ENCODE assay signal across 8 cellular contexts in genomic region chr3:72738752-72739520, GRCh38.
DNase-seq lines count a peak whose midpoint lies in the region; ATAC-seq and TF ChIP-seq lines count a peak whose summit lies in the region.

No MANE protein-coding gene starts in this region.

- peak overlapping the region; percentile 71 for H3K4me3 ChIP-seq in CD8-positive, alpha-beta memory T cell (ENCODE audit: low read length)
- H3K4me3 ChIP-seq in OCI-LY7 (ENCODE audit: low read depth, low read length, poor library complexity, severe bottlenecking) (peak overlapping the region; percentile 48), fibroblast of villous mesenchyme (ENCODE audit: low read depth, low read length) (peak overlapping the region; percentile 71), subcutaneous abdominal adipose tissue (ENCODE audit: low read depth in 1 of 5, low read length in 5 of 5) (peak overlapping the region in 4 of 5 donors; percentile 57 to 62 (median 58))

- H3K4me3 Mint-ChIP-seq in CD8-positive, alpha-beta memory T cell: peak overlapping the region; percentile 84 to 92 (median 88)

- CTCF ChIA-PET in CD8-positive, alpha-beta memory T cell (lab: Charles Lee): interaction anchor here (0.9 to 2.8 kb wide), 8 partner anchors 10 to 84 kb away, joined by 3 to 10 read pairs (median 4); no protein-coding TSS in a partner anchor
- CTCF ChIA-PET in OCI-LY7 (lab: Charles Lee; ENCODE audit: unreplicated experiment): interaction anchor here (0.6 kb wide), 2 partner anchors 79 to 771 kb away, joined by 3 to 4 read pairs; no protein-coding TSS in a partner anchor

- H2AFZ ChIP-seq in OCI-LY7 (ENCODE audit: low read length): peak overlapping the region; percentile 59; the same call in 1 of the 2 replicates

- POLR2A ChIA-PET in CD8-positive, alpha-beta memory T cell (lab: Charles Lee): interaction anchor here (0.6 to 1.1 kb wide), 2 partner anchors 10 to 16 kb away, joined by 3 to 4 read pairs; no protein-coding TSS in a partner anchor
- POLR2A ChIA-PET in OCI-LY7 (lab: Charles Lee): interaction anchor here (0.6 kb wide), 1 partner anchor 70 kb away, joined by 3 read pairs; no protein-coding TSS in a partner anchor

- H3K36me3 ChIP-seq in CD8-positive, alpha-beta memory T cell (ENCODE audit: insufficient read depth, low read length): no peaks in the 10 kb centered on the region
- H3K36me3 ChIP-seq in OCI-LY7 (ENCODE audit: insufficient read depth, low read length) (no peaks in the 10 kb centered on the region), subcutaneous abdominal adipose tissue (ENCODE audit: control insufficient read depth in 5 of 5, insufficient read depth in 5 of 5, low read length in 5 of 5) (no peaks in the 10 kb centered on the region)

- H3K27me3 ChIP-seq in CD8-positive, alpha-beta memory T cell (ENCODE audit: insufficient read depth, low read length, poor library complexity, severe bottlenecking): no peaks in the 10 kb centered on the region
- H3K27me3 ChIP-seq in subcutaneous abdominal adipose tissue (ENCODE audit: control insufficient read depth in 5 of 5, insufficient read depth in 4 of 5, low read length in 5 of 5): peaks cover 0 to 25% (median 10%) of the 10 kb centered on the region in 5 donors

- H3K4me2 ChIP-seq in OCI-LY7 (ENCODE audit: low read length): peak overlapping the region; percentile 74

- peak overlapping the region in 2 of 5 donors; percentile 7 to 52 for H3K9ac ChIP-seq in subcutaneous abdominal adipose tissue (ENCODE audit: low read length in 5 of 5)

- TF ChIP-seq CTCF in OCI-LY7 (conservative IDR thresholded peaks at IDR 0.05; ENCODE audit: low read length) (no peak), fibroblast of villous mesenchyme (IDR thresholded peaks at IDR 0.05; ENCODE audit: insufficient read depth, low read depth, low read length) (no peak), omental fat pad (IDR thresholded peaks at IDR 0.05) (no peak)

- peaks cover 7 to 9% of the 10 kb centered on the region in 2 donors for H3K27me3 Mint-ChIP-seq in CD8-positive, alpha-beta memory T cell

- no peak overlapping the region for H3K27ac ChIP-seq in CD8-positive, alpha-beta memory T cell (ENCODE audit: low read depth, low read length)
- H3K27ac ChIP-seq in OCI-LY7 (ENCODE audit: low read depth, low read length, poor library complexity, severe bottlenecking) (no peak overlapping the region), subcutaneous abdominal adipose tissue (ENCODE audit: low read depth, low read length) (no peak overlapping the region)

- H3K79me2 ChIP-seq in OCI-LY7 (ENCODE audit: insufficient read depth, low read depth, low read length): no peaks in the 10 kb centered on the region

- no peaks in the 10 kb centered on the region for H3K9me3 ChIP-seq in CD8-positive, alpha-beta memory T cell (ENCODE audit: low read length)
- 0 out of 2 replicates have a peak, but pooled peaks cover 3% of the 10 kb centered on the region for H3K9me3 ChIP-seq in OCI-LY7 (ENCODE audit: low read length)
- peaks cover 0 to 8% (median 7%) of the 10 kb centered on the region in 5 donors for H3K9me3 ChIP-seq in subcutaneous abdominal adipose tissue (ENCODE audit: control insufficient read depth in 5 of 5, low read length in 5 of 5)

- peaks cover 2 to 11% (median 2%) of the 10 kb centered on the region in 3 donors for H3K36me3 Mint-ChIP-seq in CD8-positive, alpha-beta memory T cell

- peaks cover 0 to 9% (median 7%) of the 10 kb centered on the region in 5 donors for H3K9me3 Mint-ChIP-seq in CD8-positive, alpha-beta memory T cell

- peaks cover 19 to 25% (median 24%) of the 10 kb centered on the region in 3 donors for H3K4me1 Mint-ChIP-seq in CD8-positive, alpha-beta memory T cell

- peak overlapping the region in 7 of 8 donors; percentile 29 to 98 (median 87) for H3K27ac Mint-ChIP-seq in CD8-positive, alpha-beta memory T cell

- H3K9me2 ChIP-seq in OCI-LY7 (ENCODE audit: insufficient read depth, low read length): no peaks in the 10 kb centered on the region

- ATAC-seq in HG02852 (IDR thresholded peaks at IDR 0.05; ENCODE audit: unreplicated experiment) (peak; percentile 80), omental fat pad (ENCODE audit: low FRiP score) (peak; percentile 71), HG03520 (IDR thresholded peaks at IDR 0.05; ENCODE audit: unreplicated experiment) (no peak)

- no TSS peak for BruUV-seq in OCI-LY7 (replicated peaks; lab: Mats Ljungman, UMichigan)

- peaks cover 21% of the 10 kb centered on the region for H3K4me1 ChIP-seq in CD8-positive, alpha-beta memory T cell (ENCODE audit: insufficient read depth, low read length)
- H3K4me1 ChIP-seq in OCI-LY7 (ENCODE audit: insufficient read depth, low read length, poor library complexity, severe bottlenecking) (peaks cover 14% of the 10 kb centered on the region), subcutaneous abdominal adipose tissue (ENCODE audit: control insufficient read depth in 5 of 5, insufficient read depth in 5 of 5, low read length in 5 of 5) (peaks cover 0 to 12% (median 9%) of the 10 kb centered on the region in 5 donors)

- intact Hi-C loops in OCI-LY7 (cut with micrococcal nuclease; ENCODE audit: unreplicated experiment): no loop called here

- DNase-seq in CD8-positive, alpha-beta memory T cell: peak; percentile 53 to 81 (median 64)
- DNase-seq in OCI-LY7 (ENCODE audit: low spot score) (peak; percentile 57), fibroblast of villous mesenchyme (ENCODE audit: low read depth) (peak; percentile 54), omental fat pad (ENCODE audit: low spot score) (no peak)
- peak; percentile 90 for DNase-seq in activated effector memory CD4-positive, alpha-beta T cell treated with anti-CD3 and anti-CD28 coated beads, Interleukin-2, amount 50 U/mL, for 16 hours

- no peaks in the 10 kb centered on the region for H4K20me1 ChIP-seq in OCI-LY7 (ENCODE audit: insufficient read depth, low read length)
